12 cellular contexts compared by ENCODE assay signal in genomic region chr5:148011407-148012124, GRCh38. TPM values are rescaled to one million over a fixed set of nuclear protein-coding genes. Genes with fewer than 3 reads are reported as not detected.
DNase-seq lines count a peak whose midpoint lies in the region; ATAC-seq and TF ChIP-seq lines count a peak whose summit lies in the region.
"Had no signal": no experiment of that assay in that cellular context is flagged by ENCODE, and none has a peak within 500 bp of the region (broad histone marks: within the 10 kb centered on the region; RNA-seq: fewer than 3 reads in every experiment).

No MANE protein-coding gene starts in this region.

- no peaks in the 10 kb centered on the region for H3K27me3 ChIP-seq in ACC112 (ENCODE audit: insufficient read depth, low read length)

- TF ChIP-seq CTCF in fibroblast of pulmonary artery (IDR thresholded peaks at IDR 0.05; ENCODE audit: low read length, missing control alignments) = no peak
- no peak for TF ChIP-seq CTCF in lower leg skin (IDR thresholded peaks at IDR 0.05)

- no peak for TF ChIP-seq POLR2A in lower leg skin (IDR thresholded peaks at IDR 0.05)

- H3K79me2 ChIP-seq in ACC112 (ENCODE audit: control insufficient read depth, insufficient read depth, low read length, unreplicated experiment) = no peaks in the 10 kb centered on the region
- H3K79me2 ChIP-seq: parathyroid adenoma had no signal

- ATAC-seq in GM19452 (IDR thresholded peaks at IDR 0.05; ENCODE audit: unreplicated experiment) = no peak
- ATAC-seq: activated T-helper 17 cell treated with anti-CD3 and anti-CD28 coated beads, Interleukin-2, amount 50 U/mL, for 72 hours had no signal

- intact Hi-C loops in lower leg skin (cut with DNase I; ENCODE audit: low total_unique reads) = no loop called here

- H3K4me1 ChIP-seq in ACC112 (ENCODE audit: control insufficient read depth, insufficient read depth, low read length, unreplicated experiment) = peaks cover 32% of the 10 kb centered on the region
- H3K4me1 ChIP-seq: parathyroid adenoma had no signal

- H3K27ac ChIP-seq in ACC112 (ENCODE audit: low read depth, low read length) = no peak overlapping the region; the same call in 1 of the 2 replicates
- H3K27ac ChIP-seq: dorsolateral prefrontal cortex, parathyroid adenoma had no signal

- WGBS in lower leg skin, 2 donors = 54 to 58% methylated on average over 3 of the region's 3 CpGs

- H3K36me3 ChIP-seq in ACC112 (ENCODE audit: insufficient read depth, low read length) = no peaks in the 10 kb centered on the region

- H3K4me3 ChIP-seq in ACC112 (ENCODE audit: low read depth, low read length) (no peak overlapping the region; the same call in 1 of the 2 replicates), fibroblast of pulmonary artery (replicated peaks; ENCODE audit: low read depth, low read length) (no peak overlapping the region), lower leg skin (ENCODE audit: low read depth, poor library complexity, severe bottlenecking) (no peak overlapping the region)
- H3K4me3 ChIP-seq: dorsolateral prefrontal cortex had no signal

- DNase-seq in HuH-7 (ENCODE audit: low spot score) (peak; percentile 9), SKM-1 treated with dmso at 0.1 percent for 144 hours (lab: John Stamatoyannopoulos, UW; ENCODE audit: unreplicated experiment) (peak; percentile 85), fibroblast of pulmonary artery (ENCODE audit: low read depth) (peak; percentile 25), foreskin melanocyte (no peak), lower leg skin (ENCODE audit: low spot score in 2 of 2) (no peak), NCI-H2171 (lab: John Stamatoyannopoulos, UW) (no peak)
- DNase-seq: activated B cell treated with CpG ODN at 0.5 μM for 24 hours, dorsolateral prefrontal cortex had no signal

- H2AFZ ChIP-seq in ACC112 (ENCODE audit: low read length, unreplicated experiment) = peak overlapping the region; percentile 13
- H2AFZ ChIP-seq: parathyroid adenoma had no signal

RNA-seq across cellular contexts. Expression of gene SPINK5, which starts 52.2 kb away (rescaled TPM):
- total RNA-seq in lower leg skin = 100 to 1,000 TPM; 307 to 664 (median 393) TPM
- total RNA-seq: activated B cell treated with CpG ODN at 0.5 μM for 24 hours; activated T-helper 17 cell treated with anti-CD3 and anti-CD28 coated beads, Interleukin-2, amount 50 U/mL, for 72 hours had no signal

Comparison
In these comparisons a context has a peak if more than half of its experiments do, and no peak if none do; other contexts are left out.
1. DNase-seq: peak in HuH-7 (single experiment), SKM-1 treated with dmso at 0.1 percent for 144 hours (single experiment) and fibroblast of pulmonary artery (single experiment); none in foreskin melanocyte (single experiment), lower leg skin (0 of 2) and NCI-H2171 (single experiment).